ENCODE assay signal across 1 cellular context in the genomic region with DNA sequence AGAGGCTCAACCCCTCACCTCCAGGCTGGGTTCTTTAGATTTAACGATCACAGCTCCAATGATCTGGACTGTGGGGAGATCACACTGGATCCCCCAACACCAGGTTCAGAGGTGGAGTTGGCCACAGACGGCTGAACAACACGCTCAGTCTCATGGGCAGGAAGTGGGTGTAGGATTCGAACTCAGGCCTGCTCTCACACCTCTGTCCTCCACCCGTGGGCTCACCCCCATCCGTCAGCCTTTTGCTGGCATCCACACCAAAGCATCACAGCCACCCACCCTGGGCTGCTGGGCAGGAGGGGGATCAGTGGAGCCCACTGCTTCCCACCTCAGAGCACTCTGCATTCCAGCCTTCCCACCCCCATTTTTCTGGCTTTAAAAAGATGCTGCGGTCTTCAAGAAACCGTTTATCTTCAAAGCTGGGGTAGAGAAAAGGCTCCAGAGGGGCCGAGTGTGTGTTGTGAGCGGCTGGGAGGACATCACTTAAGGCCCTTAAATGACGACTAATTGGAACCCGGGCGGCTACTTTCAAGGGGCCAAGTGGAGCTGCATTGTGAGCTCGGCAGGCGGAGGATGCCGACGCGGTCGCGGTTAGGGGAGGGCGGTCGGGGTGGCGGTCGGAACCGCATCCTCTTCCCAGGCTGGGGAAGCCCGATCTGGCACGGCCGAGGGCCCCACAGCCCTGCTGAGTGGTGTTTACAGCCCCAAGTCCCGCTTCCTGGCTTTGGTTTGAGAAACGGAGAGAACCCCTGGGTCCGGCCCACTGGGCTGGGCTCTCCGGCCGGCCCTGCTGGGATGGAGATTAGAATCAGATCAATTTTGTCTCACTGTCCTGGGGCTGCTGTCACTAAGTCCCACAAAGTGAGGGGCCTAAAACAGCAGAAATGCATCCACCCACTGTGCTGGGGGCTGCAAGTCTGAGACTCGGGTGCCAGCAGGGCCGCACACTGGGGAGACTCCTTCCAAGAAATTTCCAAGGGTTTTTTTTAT.
TF ChIP-seq lines count a peak whose summit lies in the region.

No MANE protein-coding gene starts in this region.

TF ChIP-seq in GM23338, 12 proteins besides CTCF, POLR2A, EP300 and RAD21:
- TF ChIP-seq, protein P1, sequence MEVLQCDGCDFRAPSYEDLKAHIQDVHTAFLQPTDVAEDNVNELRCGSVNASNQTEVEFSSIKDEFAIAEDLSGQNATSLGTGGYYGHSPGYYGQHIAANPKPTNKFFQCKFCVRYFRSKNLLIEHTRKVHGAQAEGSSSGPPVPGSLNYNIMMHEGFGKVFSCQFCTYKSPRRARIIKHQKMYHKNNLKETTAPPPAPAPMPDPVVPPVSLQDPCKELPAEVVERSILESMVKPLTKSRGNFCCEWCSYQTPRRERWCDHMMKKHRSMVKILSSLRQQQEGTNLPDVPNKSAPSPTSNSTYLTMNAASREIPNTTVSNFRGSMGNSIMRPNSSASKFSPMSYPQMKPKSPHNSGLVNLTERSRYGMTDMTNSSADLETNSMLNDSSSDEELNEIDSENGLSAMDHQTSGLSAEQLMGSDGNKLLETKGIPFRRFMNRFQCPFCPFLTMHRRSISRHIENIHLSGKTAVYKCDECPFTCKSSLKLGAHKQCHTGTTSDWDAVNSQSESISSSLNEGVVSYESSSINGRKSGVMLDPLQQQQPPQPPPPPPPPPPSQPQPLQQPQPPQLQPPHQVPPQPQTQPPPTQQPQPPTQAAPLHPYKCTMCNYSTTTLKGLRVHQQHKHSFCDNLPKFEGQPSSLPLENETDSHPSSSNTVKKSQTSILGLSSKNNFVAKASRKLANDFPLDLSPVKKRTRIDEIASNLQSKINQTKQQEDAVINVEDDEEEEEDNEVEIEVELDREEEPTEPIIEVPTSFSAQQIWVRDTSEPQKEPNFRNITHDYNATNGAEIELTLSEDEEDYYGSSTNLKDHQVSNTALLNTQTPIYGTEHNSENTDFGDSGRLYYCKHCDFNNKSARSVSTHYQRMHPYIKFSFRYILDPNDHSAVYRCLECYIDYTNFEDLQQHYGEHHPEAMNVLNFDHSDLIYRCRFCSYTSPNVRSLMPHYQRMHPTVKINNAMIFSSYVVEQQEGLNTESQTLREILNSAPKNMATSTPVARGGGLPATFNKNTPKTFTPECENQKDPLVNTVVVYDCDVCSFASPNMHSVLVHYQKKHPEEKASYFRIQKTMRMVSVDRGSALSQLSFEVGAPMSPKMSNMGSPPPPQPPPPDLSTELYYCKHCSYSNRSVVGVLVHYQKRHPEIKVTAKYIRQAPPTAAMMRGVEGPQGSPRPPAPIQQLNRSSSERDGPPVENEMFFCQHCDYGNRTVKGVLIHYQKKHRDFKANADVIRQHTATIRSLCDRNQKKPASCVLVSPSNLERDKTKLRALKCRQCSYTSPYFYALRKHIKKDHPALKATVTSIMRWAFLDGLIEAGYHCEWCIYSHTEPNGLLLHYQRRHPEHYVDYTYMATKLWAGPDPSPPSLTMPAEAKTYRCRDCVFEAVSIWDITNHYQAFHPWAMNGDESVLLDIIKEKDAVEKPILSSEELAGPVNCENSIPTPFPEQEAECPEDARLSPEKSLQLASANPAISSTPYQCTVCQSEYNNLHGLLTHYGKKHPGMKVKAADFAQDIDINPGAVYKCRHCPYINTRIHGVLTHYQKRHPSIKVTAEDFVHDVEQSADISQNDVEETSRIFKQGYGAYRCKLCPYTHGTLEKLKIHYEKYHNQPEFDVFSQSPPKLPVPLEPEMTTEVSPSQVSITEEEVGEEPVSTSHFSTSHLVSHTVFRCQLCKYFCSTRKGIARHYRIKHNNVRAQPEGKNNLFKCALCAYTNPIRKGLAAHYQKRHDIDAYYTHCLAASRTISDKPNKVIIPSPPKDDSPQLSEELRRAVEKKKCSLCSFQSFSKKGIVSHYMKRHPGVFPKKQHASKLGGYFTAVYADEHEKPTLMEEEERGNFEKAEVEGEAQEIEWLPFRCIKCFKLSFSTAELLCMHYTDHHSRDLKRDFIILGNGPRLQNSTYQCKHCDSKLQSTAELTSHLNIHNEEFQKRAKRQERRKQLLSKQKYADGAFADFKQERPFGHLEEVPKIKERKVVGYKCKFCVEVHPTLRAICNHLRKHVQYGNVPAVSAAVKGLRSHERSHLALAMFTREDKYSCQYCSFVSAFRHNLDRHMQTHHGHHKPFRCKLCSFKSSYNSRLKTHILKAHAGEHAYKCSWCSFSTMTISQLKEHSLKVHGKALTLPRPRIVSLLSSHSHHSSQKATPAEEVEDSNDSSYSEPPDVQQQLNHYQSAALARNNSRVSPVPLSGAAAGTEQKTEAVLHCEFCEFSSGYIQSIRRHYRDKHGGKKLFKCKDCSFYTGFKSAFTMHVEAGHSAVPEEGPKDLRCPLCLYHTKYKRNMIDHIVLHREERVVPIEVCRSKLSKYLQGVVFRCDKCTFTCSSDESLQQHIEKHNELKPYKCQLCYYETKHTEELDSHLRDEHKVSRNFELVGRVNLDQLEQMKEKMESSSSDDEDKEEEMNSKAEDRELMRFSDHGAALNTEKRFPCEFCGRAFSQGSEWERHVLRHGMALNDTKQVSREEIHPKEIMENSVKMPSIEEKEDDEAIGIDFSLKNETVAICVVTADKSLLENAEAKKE (CRISPR knock-in tag; IDR thresholded peaks at IDR 0.05) = no peak
- TF ChIP-seq CREB1 (CRISPR knock-in tag; IDR thresholded peaks at IDR 0.05; ENCODE audit: low read depth) (no peak), EZH2 (IDR thresholded peaks at IDR 0.05; ENCODE audit: low read depth, unreplicated experiment) (no peak), REST (IDR thresholded peaks at IDR 0.05; ENCODE audit: unreplicated experiment) (no peak), POLR2AphosphoS5 (IDR thresholded peaks at IDR 0.05; ENCODE audit: low read depth) (no peak), EZH2phosphoT487 (IDR thresholded peaks at IDR 0.05; ENCODE audit: unreplicated experiment) (no peak)
